18 cellular contexts compared by ENCODE assay signal in genomic region chr1:3909615-3910014, GRCh38. TPM values are rescaled to one million over a fixed set of nuclear protein-coding genes. Genes with fewer than 3 reads are reported as not detected.
DNase-seq lines count a peak whose midpoint lies in the region; TF ChIP-seq lines count a peak whose summit lies in the region.
"Had no signal": no experiment of that assay in that cellular context is flagged by ENCODE, and none has a peak within 500 bp of the region (broad histone marks: within the 10 kb centered on the region; RNA-seq: fewer than 3 reads in every experiment).

No MANE protein-coding gene starts in this region.

- H3K27ac ChIP-seq in spleen: no peak overlapping the region
- H3K27ac ChIP-seq: 22Rv1, SK-N-MC had no signal

- no peaks in the 10 kb centered on the region for H3K36me3 ChIP-seq in spleen
- H3K36me3 ChIP-seq: BE2C had no signal

- H3K4me3 ChIP-seq in spleen: no peak overlapping the region
- H3K4me3 ChIP-seq: GM23338, SK-N-MC had no signal

- DNase-seq in DMS53 (lab: John Stamatoyannopoulos, UW): peak; percentile 70
- no peak for DNase-seq in DMS53 treated with DMSO at 0.1 percent for 48 hours (lab: John Stamatoyannopoulos, UW; ENCODE audit: unreplicated experiment)
- peak; percentile 42 for DNase-seq in NCI-H345 treated with DMSO at 0.1 percent for 48 hours (lab: John Stamatoyannopoulos, UW; ENCODE audit: unreplicated experiment)
- DNase-seq in germinal center (ENCODE audit: low spot score): peak; percentile 79
- DNase-seq in spleen: peak; percentile 62
- DNase-seq in HuH-7.5 (ENCODE audit: low spot score): no peak
- DNase-seq in OCI-M1 (lab: John Stamatoyannopoulos, UW): no peak
- no peak for DNase-seq in activated naive CD4-positive, alpha-beta T cell treated with anti-CD3 and anti-CD28 coated beads for 36 hours
- DNase-seq: BE2C; CD8-positive, alpha-beta T cell; KG1; NCI-H1694; NCI-H2107; NCI-H2227 treated with DMSO at 0.1 percent for 48 hours; Right ventricle myocardium superior had no signal

- intact Hi-C loops in spleen (cut with DNase I; ENCODE audit: low total_unique reads): loop anchor here (5.0 kb wide), 1 partner anchor 1838 kb away; no protein-coding TSS in a partner anchor
- intact Hi-C loops in activated naive CD4-positive, alpha-beta T cell treated with anti-CD3 and anti-CD28 coated beads for 36 hours (cut with micrococcal nuclease): loop anchor here (2.0 to 10.0 kb wide), 3 partner anchors 743 to 1838 kb away; no protein-coding TSS in a partner anchor

- peaks cover 4% of the 10 kb centered on the region for H3K4me1 Mint-ChIP-seq in activated naive CD4-positive, alpha-beta T cell treated with anti-CD3 and anti-CD28 coated beads for 36 hours (ENCODE audit: low read depth)

- H3K4me3 Mint-ChIP-seq in activated naive CD4-positive, alpha-beta T cell treated with anti-CD3 and anti-CD28 coated beads for 36 hours: no peak overlapping the region
- H3K4me3 Mint-ChIP-seq: CD8-positive, alpha-beta T cell; GM23338 had no signal

- no peaks in the 10 kb centered on the region for H3K9me3 Mint-ChIP-seq in activated naive CD4-positive, alpha-beta T cell treated with anti-CD3 and anti-CD28 coated beads for 36 hours
- H3K9me3 Mint-ChIP-seq: CD8-positive, alpha-beta T cell had no signal

- CTCF ChIA-PET in activated naive CD4-positive, alpha-beta T cell treated with anti-CD3 and anti-CD28 coated beads for 36 hours (lab: Charles Lee): no interaction called here

- H3K9me3 ChIP-seq in spleen: no peaks in the 10 kb centered on the region
- H3K9me3 ChIP-seq: BE2C had no signal

- no peak for TF ChIP-seq CTCF in spleen (IDR thresholded peaks at IDR 0.05 in 8 of 11, conservative IDR thresholded peaks at IDR 0.05 in 3 of 11)

- no peak overlapping the region for H3K27ac Mint-ChIP-seq in activated naive CD4-positive, alpha-beta T cell treated with anti-CD3 and anti-CD28 coated beads for 36 hours
- H3K27ac Mint-ChIP-seq: CD8-positive, alpha-beta T cell; GM23338 had no signal

- 59 to 72% (median 69%) methylated on average over 7 of the region's 7 CpGs for WGBS in spleen, 5 donors

- TF ChIP-seq POLR2A in spleen (IDR thresholded peaks at IDR 0.05): no peak

- no peaks in the 10 kb centered on the region for H3K36me3 Mint-ChIP-seq in activated naive CD4-positive, alpha-beta T cell treated with anti-CD3 and anti-CD28 coated beads for 36 hours (ENCODE audit: low read depth)
- H3K36me3 Mint-ChIP-seq: CD8-positive, alpha-beta T cell had no signal

- peaks cover 0 to 46% (median 14%) of the 10 kb centered on the region in 6 donors for H3K4me1 ChIP-seq in spleen
- H3K4me1 ChIP-seq: BE2C had no signal

- peaks cover 0 to 20% (median 4%) of the 10 kb centered on the region in 7 donors for H3K27me3 ChIP-seq in spleen (replicated peaks in 1 of 7)
- H3K27me3 ChIP-seq: BE2C had no signal

- H3K27me3 Mint-ChIP-seq in activated naive CD4-positive, alpha-beta T cell treated with anti-CD3 and anti-CD28 coated beads for 36 hours (ENCODE audit: low read depth): no peaks in the 10 kb centered on the region

RNA-seq across cellular contexts. Expression of gene C1orf174, which starts 9.5 kb away (rescaled TPM):
- total RNA-seq in spleen: 10 to 100 TPM; 19.7 to 34.5 (median 23.7) TPM
- 10 to 100 TPM; 14.9 to 24.2 (median 15.8) TPM for polyA plus RNA-seq in spleen
- total RNA-seq in activated naive CD4-positive, alpha-beta T cell treated with anti-CD3 and anti-CD28 coated beads for 36 hours: 10 to 100 TPM; 29.5 to 30.6 TPM

RNA-seq across cellular contexts. Expression of gene DFFB, which starts 52.3 kb away (rescaled TPM):
- total RNA-seq in spleen: 10 to 100 TPM in 5 of 7 donors, 1 to 10 TPM in 2; 8.5 to 13.8 (median 12.1) TPM
- 10 to 100 TPM in 1 of 3 donors, 1 to 10 TPM in 2; 6.3 to 10.5 (median 8.7) TPM for polyA plus RNA-seq in spleen
- 1 to 10 TPM; 6.3 to 6.5 TPM for total RNA-seq in activated naive CD4-positive, alpha-beta T cell treated with anti-CD3 and anti-CD28 coated beads for 36 hours

RNA-seq across cellular contexts. Expression of gene CEP104, which starts 52.6 kb away (rescaled TPM):
- total RNA-seq in spleen: 10 to 100 TPM; 26.4 to 49.4 (median 42.0) TPM
- polyA plus RNA-seq in spleen: 1 to 10 TPM; 4.5 to 8.4 (median 5.3) TPM
- total RNA-seq in activated naive CD4-positive, alpha-beta T cell treated with anti-CD3 and anti-CD28 coated beads for 36 hours: 10 to 100 TPM; 25.4 to 27.3 TPM

Comparison
In these comparisons a context has a peak if more than half of its experiments do, and no peak if none do; other contexts are left out.
1. DNase-seq: peak in DMS53 (single experiment), NCI-H345 treated with DMSO at 0.1 percent for 48 hours (single experiment), germinal center (single experiment) and spleen (single experiment); none in DMS53 treated with DMSO at 0.1 percent for 48 hours (single experiment), HuH-7.5 (single experiment), OCI-M1 (single experiment) and activated naive CD4-positive, alpha-beta T cell treated with anti-CD3 and anti-CD28 coated beads for 36 hours (single experiment).